19 cellular contexts compared by ENCODE assay signal in the genomic region with DNA sequence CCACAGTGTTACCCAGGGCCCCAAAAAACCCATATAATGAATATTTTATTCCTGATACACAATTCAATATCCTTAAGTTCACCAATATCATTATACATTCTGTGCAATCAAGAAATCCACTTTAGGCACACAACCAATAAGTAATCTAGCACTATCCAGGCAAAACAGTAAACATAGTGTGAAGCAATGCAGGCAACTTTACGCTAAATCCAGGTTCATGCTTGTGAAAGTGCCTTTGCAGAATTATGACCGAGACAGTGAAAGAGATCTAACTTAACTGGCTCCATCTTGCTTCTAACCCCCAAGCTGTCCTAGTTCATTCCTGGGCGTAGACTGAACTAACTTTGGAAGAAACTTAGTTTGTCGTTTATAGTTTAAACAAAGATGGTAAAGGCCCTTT. TPM values are rescaled to one million over a fixed set of nuclear protein-coding genes. Genes with fewer than 3 reads are reported as not detected.
DNase-seq lines count a peak whose midpoint lies in the region; ATAC-seq and TF ChIP-seq lines count a peak whose summit lies in the region.
"Had no signal": no experiment of that assay in that cellular context is flagged by ENCODE, and none has a peak within 500 bp of the region (broad histone marks: within the 10 kb centered on the region; RNA-seq: fewer than 3 reads in every experiment).

No MANE protein-coding gene starts in this region.

- peak overlapping the region; percentile 35; the same call in 1 of the 2 replicates for H3K4me2 ChIP-seq in HCT116 (ENCODE audit: low read length)

- H2AFZ ChIP-seq in HCT116 (ENCODE audit: low read depth, low read length, poor library complexity, severe bottlenecking), result peak overlapping the region; percentile 67

- no peaks in the 10 kb centered on the region for H3K79me2 ChIP-seq in HCT116 (ENCODE audit: insufficient read depth, low read length)

- ATAC-seq in HCT116, result no peak
- ATAC-seq in HG03175 (IDR thresholded peaks at IDR 0.05; ENCODE audit: unreplicated experiment), result no peak
- ATAC-seq in foreskin keratinocyte, result no peak
- ATAC-seq: left ventricle myocardium superior, psoas muscle had no signal

- no peak for TF ChIP-seq POLR2A in HCT116 (IDR thresholded peaks at IDR 0.05; ENCODE audit: borderline replicate concordance, extremely low read depth, insufficient read depth, insufficient read length)

- no peaks in the 10 kb centered on the region for H3K9me3 Mint-ChIP-seq in T-helper 1 cell treated with Interleukin-12 subunit alpha and Interleukin-12 subunit beta and Interleukin-4 antibody, amounts not matched to agents 30 μg/mL and 1 μg/mL, for 36 hours
- no peaks in the 10 kb centered on the region for H3K9me3 Mint-ChIP-seq in activated T-helper 1 cell treated with anti-CD3 and anti-CD28 coated beads, Interleukin-12 subunit alpha, Interleukin-12 subunit beta, Interleukin-2, Interleukin-4 antibody, amounts not matched to agents 30 ng/mL and 10 ng/mL and 1 ng/mL, durations not matched to agents 14 hours and 24 hours and 36 hours
- H3K9me3 Mint-ChIP-seq: CD8-positive, alpha-beta memory T cell; central memory CD8-positive, alpha-beta T cell had no signal

- DNase-seq in T-helper 1 cell, result no peak
- no peak for DNase-seq in HCT116 (ENCODE audit: low read depth, low spot score)
- no peak for DNase-seq in activated T-helper 1 cell treated with anti-CD3 and anti-CD28 coated beads, Interleukin-12 subunit alpha, Interleukin-12 subunit beta, Interleukin-2, Interleukin-4 antibody, amounts not matched to agents 30 ng/mL and 10 ng/mL and 1 ng/mL, durations not matched to agents 14 hours and 24 hours and 36 hours (ENCODE audit: low spot score)
- DNase-seq in foreskin keratinocyte, result no peak
- no peak for DNase-seq in NCI-H146 treated with DMSO at 0.1 percent for 48 hours (lab: John Stamatoyannopoulos, UW; ENCODE audit: unreplicated experiment)
- DNase-seq: 8988T; CD8-positive, alpha-beta memory T cell; left ventricle myocardium superior; midbrain; NCI-H1105 treated with DMSO at 0.1 percent for 48 hours; NCI-H2029 treated with DMSO at 0.1 percent for 48 hours; NCI-H2227 treated with DMSO at 0.1 percent for 48 hours; NCI-H69; nucleus accumbens; psoas muscle had no signal

- H3K27ac ChIP-seq in HCT116 (ENCODE audit: low read depth, low read length) (no peak overlapping the region), liver (ENCODE audit: low read depth in 1 of 2, low read length in 2 of 2) (no peak overlapping the region), foreskin keratinocyte (no peak overlapping the region)
- H3K27ac ChIP-seq: psoas muscle had no signal

- no peaks in the 10 kb centered on the region for H3K9me2 ChIP-seq in HCT116 (ENCODE audit: insufficient read depth)

- H3K4me1 Mint-ChIP-seq in T-helper 1 cell treated with Interleukin-12 subunit alpha and Interleukin-12 subunit beta and Interleukin-4 antibody, amounts not matched to agents 30 μg/mL and 1 μg/mL, for 36 hours (ENCODE audit: low read depth), result peaks cover 29% of the 10 kb centered on the region
- peaks cover 21% of the 10 kb centered on the region for H3K4me1 Mint-ChIP-seq in activated T-helper 1 cell treated with anti-CD3 and anti-CD28 coated beads, Interleukin-12 subunit alpha, Interleukin-12 subunit beta, Interleukin-2, Interleukin-4 antibody, amounts not matched to agents 30 ng/mL and 10 ng/mL and 1 ng/mL, durations not matched to agents 14 hours and 24 hours and 36 hours (ENCODE audit: low read depth)
- H3K4me1 Mint-ChIP-seq: central memory CD8-positive, alpha-beta T cell had no signal

- H3K9me3 ChIP-seq in HCT116 (ENCODE audit: control insufficient read depth in 1 of 2, insufficient read depth in 1 of 2, low read depth in 1 of 2, low read length in 2 of 2) (no peaks in the 10 kb centered on the region), liver (ENCODE audit: control insufficient read depth in 4 of 4, low read length in 3 of 4) (peaks cover 0 to 2% (median 0%) of the 10 kb centered on the region in 4 donors)
- H3K9me3 ChIP-seq: psoas muscle had no signal

- POLR2A ChIA-PET in HCT116 (lab: Charles Lee), result no interaction called here

- H3K9ac ChIP-seq in HCT116 (ENCODE audit: low read length) (no peak overlapping the region), liver (ENCODE audit: low read depth in 1 of 2, low read length in 2 of 2) (no peak overlapping the region)

- H3K4me3 ChIP-seq in HCT116 (replicated peaks in 1 of 2; ENCODE audit: low read depth in 1 of 2, low read length in 2 of 2) (no peak overlapping the region), liver (ENCODE audit: low read depth in 1 of 3, low read length in 3 of 3) (no peak overlapping the region)
- H3K4me3 ChIP-seq: psoas muscle had no signal

- TF ChIP-seq RAD21 in HCT116 (IDR thresholded peaks at IDR 0.05; ENCODE audit: low read depth), result no peak
- no peak for TF ChIP-seq RAD21 in liver (IDR thresholded peaks at IDR 0.05)

- TF ChIP-seq CTCF in HCT116 (IDR thresholded peaks at IDR 0.05 in 2 of 3, conservative IDR thresholded peaks at IDR 0.05 in 1 of 3; ENCODE audit: borderline replicate concordance in 1 of 3, insufficient read depth in 1 of 3, low read depth in 2 of 3, low read length in 2 of 3) (no peak), liver (IDR thresholded peaks at IDR 0.05; ENCODE audit: low read depth, low read length, missing input control) (no peak), foreskin keratinocyte (conservative IDR thresholded peaks at IDR 0.05) (no peak)

- H3K27me3 Mint-ChIP-seq in T-helper 1 cell treated with Interleukin-12 subunit alpha and Interleukin-12 subunit beta and Interleukin-4 antibody, amounts not matched to agents 30 μg/mL and 1 μg/mL, for 36 hours (ENCODE audit: low read depth), result peaks cover 7% of the 10 kb centered on the region
- H3K27me3 Mint-ChIP-seq in activated T-helper 1 cell treated with anti-CD3 and anti-CD28 coated beads, Interleukin-12 subunit alpha, Interleukin-12 subunit beta, Interleukin-2, Interleukin-4 antibody, amounts not matched to agents 30 ng/mL and 10 ng/mL and 1 ng/mL, durations not matched to agents 14 hours and 24 hours and 36 hours (ENCODE audit: insufficient read depth), result peaks cover 7% of the 10 kb centered on the region
- H3K27me3 Mint-ChIP-seq: central memory CD8-positive, alpha-beta T cell had no signal

- H3K4me3 Mint-ChIP-seq in T-helper 1 cell treated with Interleukin-12 subunit alpha and Interleukin-12 subunit beta and Interleukin-4 antibody, amounts not matched to agents 30 μg/mL and 1 μg/mL, for 36 hours, result peak overlapping the region; percentile 35
- H3K4me3 Mint-ChIP-seq in activated T-helper 1 cell treated with anti-CD3 and anti-CD28 coated beads, Interleukin-12 subunit alpha, Interleukin-12 subunit beta, Interleukin-2, Interleukin-4 antibody, amounts not matched to agents 30 ng/mL and 10 ng/mL and 1 ng/mL, durations not matched to agents 14 hours and 24 hours and 36 hours, result peak overlapping the region; percentile 10
- H3K4me3 Mint-ChIP-seq: central memory CD8-positive, alpha-beta T cell had no signal

- peaks cover 2% of the 10 kb centered on the region for H3K36me3 Mint-ChIP-seq in T-helper 1 cell treated with Interleukin-12 subunit alpha and Interleukin-12 subunit beta and Interleukin-4 antibody, amounts not matched to agents 30 μg/mL and 1 μg/mL, for 36 hours (ENCODE audit: low read depth)
- peaks cover 2% of the 10 kb centered on the region for H3K36me3 Mint-ChIP-seq in activated T-helper 1 cell treated with anti-CD3 and anti-CD28 coated beads, Interleukin-12 subunit alpha, Interleukin-12 subunit beta, Interleukin-2, Interleukin-4 antibody, amounts not matched to agents 30 ng/mL and 10 ng/mL and 1 ng/mL, durations not matched to agents 14 hours and 24 hours and 36 hours (ENCODE audit: low read depth)
- H3K36me3 Mint-ChIP-seq: CD8-positive, alpha-beta memory T cell had no signal

- no peaks in the 10 kb centered on the region for H4K20me1 ChIP-seq in HCT116 (ENCODE audit: insufficient read depth)

- RAD21 ChIA-PET in HCT116 (lab: Charles Lee; ENCODE audit: low non-redundant PET in 1 of 2, low total read pairs in 2 of 2, uncharacterized antibody in 2 of 2, unreplicated experiment in 2 of 2), result no interaction called here

- no TSS peak for BruUV-seq in HCT116 (replicated peaks; lab: Mats Ljungman, UMichigan)

- WGBS in liver, result 51% methylated on average over 4 of the region's 4 CpGs

- no peaks in the 10 kb centered on the region for H3K27me3 ChIP-seq in HCT116 (ENCODE audit: insufficient read depth, low read length)
- no peaks in the 10 kb centered on the region for H3K27me3 ChIP-seq in liver (ENCODE audit: control insufficient read depth in 4 of 4, insufficient read depth in 4 of 4, low read length in 3 of 4)
- H3K27me3 ChIP-seq in foreskin keratinocyte, result no peaks in the 10 kb centered on the region

- CTCF ChIA-PET in HCT116 (lab: Charles Lee), result no interaction called here

- intact Hi-C loops in HCT116 (cut with micrococcal nuclease), result no loop called here
- intact Hi-C loops in activated T-helper 1 cell treated with anti-CD3 and anti-CD28 coated beads, Interleukin-12 subunit alpha, Interleukin-12 subunit beta, Interleukin-2, Interleukin-4 antibody, amounts not matched to agents 30 ng/mL and 10 ng/mL and 1 ng/mL, durations not matched to agents 14 hours and 24 hours and 36 hours (cut with micrococcal nuclease), result loop anchor here (1.0 to 2.0 kb wide), 2 partner anchors 34 to 81 kb away; a partner anchor contains a TSS

- H3K36me3 ChIP-seq in HCT116 (ENCODE audit: control insufficient read depth in 1 of 2, insufficient read depth in 2 of 2, low read length in 2 of 2) (no peaks in the 10 kb centered on the region), liver (ENCODE audit: control insufficient read depth in 4 of 4, insufficient read depth in 3 of 4, low read depth in 1 of 4, low read length in 3 of 4) (no peaks in the 10 kb centered on the region)

- H3K27ac Mint-ChIP-seq in T-helper 1 cell treated with Interleukin-12 subunit alpha and Interleukin-12 subunit beta and Interleukin-4 antibody, amounts not matched to agents 30 μg/mL and 1 μg/mL, for 36 hours, result peak overlapping the region; percentile 84
- no peak overlapping the region for H3K27ac Mint-ChIP-seq in activated T-helper 1 cell treated with anti-CD3 and anti-CD28 coated beads, Interleukin-12 subunit alpha, Interleukin-12 subunit beta, Interleukin-2, Interleukin-4 antibody, amounts not matched to agents 30 ng/mL and 10 ng/mL and 1 ng/mL, durations not matched to agents 14 hours and 24 hours and 36 hours

- H3K4me1 ChIP-seq in HCT116 (ENCODE audit: control insufficient read depth in 1 of 2, insufficient read depth in 2 of 2, low read length in 2 of 2) (peaks cover 5 to 15% of the 10 kb centered on the region in 2 experiments; a peak in 3 of 4 replicates), liver (ENCODE audit: control insufficient read depth in 4 of 4, insufficient read depth in 4 of 4, low read length in 3 of 4) (peaks cover 9 to 20% (median 15%) of the 10 kb centered on the region in 4 donors), foreskin keratinocyte (no peaks in the 10 kb centered on the region)
- H3K4me1 ChIP-seq: psoas muscle had no signal

RNA-seq across cellular contexts. Expression of a gene that starts 34.2 kb away (rescaled TPM):
- total RNA-seq in HCT116 (2021; ENCODE audit: unreplicated experiment) (28.2 TPM), liver (10 to 100 TPM; 14.1 to 19.7 TPM), foreskin keratinocyte (23.4 and 25.3 TPM in 2 replicates)
- polyA plus RNA-seq in HCT116 (2012), result 18.3 and 18.9 TPM in 2 replicates
- 39.2 and 39.6 TPM in 2 replicates for total RNA-seq in activated T-helper 1 cell treated with anti-CD3 and anti-CD28 coated beads, Interleukin-12 subunit alpha, Interleukin-12 subunit beta, Interleukin-2, Interleukin-4 antibody, amounts not matched to agents 30 ng/mL and 10 ng/mL and 1 ng/mL, durations not matched to agents 14 hours and 24 hours and 36 hours
- polyA plus RNA-seq in liver (1 to 10 TPM; 3.2 to 4.7 TPM), foreskin keratinocyte (6.4 and 9.3 TPM in 2 replicates)
